21 cellular contexts compared by ENCODE assay signal in genomic region chr3:147919496-147919895, GRCh38.
"Had no signal": no experiment of that assay in that cellular context is flagged by ENCODE, and none has a peak within 500 bp of the region (broad histone marks: within the 10 kb centered on the region; RNA-seq: fewer than 3 reads in every experiment).

No MANE protein-coding gene starts in this region.

- H3K27me3 ChIP-seq: breast epithelium had no signal

- ATAC-seq: activated CD4-positive, CD25-positive, alpha-beta regulatory T cell treated with anti-CD3 and anti-CD28 coated beads, Interleukin-2, amount 50 U/mL, for 24 hours; activated CD8-positive, alpha-beta T cell treated with anti-CD3 and anti-CD28 coated beads for 36 hours had no signal

- H3K4me1 ChIP-seq: breast epithelium had no signal

- H3K27ac ChIP-seq: breast epithelium, SK-N-MC had no signal

- H3K36me3 ChIP-seq: breast epithelium had no signal

- DNase-seq: activated CD4-positive, alpha-beta T cell treated with anti-CD3 and anti-CD28 coated beads for 4 hours; activated CD8-positive, alpha-beta memory T cell treated with anti-CD3 and anti-CD28 coated beads, Interleukin-2, amount 50 U/mL, for 4 hours; activated CD8-positive, alpha-beta T cell treated with anti-CD3 and anti-CD28 coated beads for 36 hours; activated T-cell treated with anti-CD3 and anti-CD28 coated beads, Interleukin-2, amount 50 U/mL, for 1 hour; aorta; caudate nucleus; Karpas-422; MM.1S; NCI-H1105; NCI-H1436; NCI-H1694 treated with DMSO at 0.1 percent for 48 hours; NCI-H2029 treated with DMSO at 0.1 percent for 48 hours; NCI-H345; NCI-H510A; NCI-H526 treated with DMSO at 0.1 percent for 48 hours; NCI-H82; SIG-M5; T-helper 1 cell had no signal

- H3K9me3 ChIP-seq: breast epithelium had no signal

- H3K4me3 ChIP-seq: breast epithelium, SK-N-MC had no signal
